In the genomic region with DNA sequence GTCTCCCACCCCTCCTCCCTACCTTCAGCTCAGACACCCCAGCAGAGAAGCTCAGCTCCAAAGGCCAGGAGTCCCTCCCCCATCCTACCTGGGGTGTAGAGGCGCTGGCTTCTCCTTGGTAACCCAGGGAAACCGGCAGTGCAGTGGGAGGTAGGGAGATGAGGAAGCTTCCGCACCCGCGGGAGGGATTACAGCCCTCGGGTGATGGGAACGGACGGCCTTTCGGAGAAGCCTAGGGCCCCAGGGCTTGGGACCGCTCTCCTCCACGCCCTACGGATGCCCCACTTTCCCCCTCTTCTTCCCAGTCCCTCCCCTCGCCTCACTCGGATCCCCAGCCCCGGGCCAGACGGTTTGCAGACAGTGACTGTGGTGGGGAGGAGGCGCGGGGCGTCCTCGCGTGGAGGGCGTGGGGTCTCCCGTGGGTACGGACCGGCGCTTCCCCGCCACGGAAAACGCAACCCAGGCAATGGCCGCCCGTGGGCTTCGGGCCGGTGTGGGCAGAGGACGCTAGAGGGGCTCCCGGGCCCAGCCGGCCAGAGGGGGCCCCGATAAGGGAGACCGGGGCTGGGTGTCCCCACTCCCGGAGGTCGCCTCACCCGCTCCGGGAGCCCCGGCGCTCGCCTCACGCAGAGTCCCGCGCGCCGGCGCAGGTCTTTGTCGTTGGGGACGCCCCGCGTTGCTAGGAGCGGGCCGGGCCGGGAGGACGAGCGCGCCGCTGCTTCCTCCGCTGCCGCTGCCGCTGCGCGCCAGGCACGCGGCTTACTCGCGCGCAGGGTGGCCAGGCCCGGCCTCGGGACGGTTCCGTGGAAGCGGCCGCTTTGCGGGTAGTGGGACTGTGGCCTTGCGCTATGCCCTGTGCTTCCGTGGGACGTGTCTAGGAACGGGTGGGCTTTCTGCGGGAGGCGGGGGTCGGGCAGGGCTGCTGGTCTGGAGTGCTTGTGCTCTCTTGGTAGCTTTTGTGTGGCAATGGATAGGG, we compare ENCODE assay signal across 8 cellular contexts. TPM values are rescaled to one million over a fixed set of nuclear protein-coding genes. Genes with fewer than 3 reads are reported as not detected.
DNase-seq lines count a peak whose midpoint lies in the region; ATAC-seq and TF ChIP-seq lines count a peak whose summit lies in the region.

No MANE protein-coding gene starts in this region.

- no peaks in the 10 kb centered on the region for H3K9me3 ChIP-seq in Karpas-422 (ENCODE audit: low read length)

- no peaks in the 10 kb centered on the region for H3K36me3 ChIP-seq in ACC112 (ENCODE audit: insufficient read depth, low read length)
- no peaks in the 10 kb centered on the region for H3K36me3 ChIP-seq in Karpas-422 (ENCODE audit: insufficient read depth, low read length)

- DNase-seq in chondrocyte (ENCODE audit: low spot score), result no peak
- no peak for DNase-seq in left lobe of liver (ENCODE audit: low spot score)
- DNase-seq in stimulated activated CD4-positive, alpha-beta T cell treated with anti-CD3 and anti-CD28 coated beads, Interleukin-4, amount 100 ng/mL, for 1 hour, result peak; percentile 64
- DNase-seq in Karpas-422, result no peak
- DNase-seq in pons (ENCODE audit: low spot score), result no peak

- peak overlapping the region; percentile 62 for H3K4me3 Mint-ChIP-seq in chondrocyte (ENCODE audit: unreplicated experiment)

- H3K9ac ChIP-seq in Karpas-422 (ENCODE audit: low read length), result no peak overlapping the region

- H3K4me1 ChIP-seq in ACC112 (ENCODE audit: control insufficient read depth, insufficient read depth, low read length, unreplicated experiment) (peaks cover 4% of the 10 kb centered on the region), Karpas-422 (ENCODE audit: low read length) (no peaks in the 10 kb centered on the region)

- H2AFZ ChIP-seq in ACC112 (ENCODE audit: low read length, unreplicated experiment) (no peak overlapping the region), Karpas-422 (ENCODE audit: low read length) (no peak overlapping the region)

- H3K9me2 ChIP-seq in Karpas-422 (replicated peaks; ENCODE audit: insufficient read depth, low read length), result no peaks in the 10 kb centered on the region

- 0 out of 2 replicates have a peak, but pooled peaks cover 4% of the 10 kb centered on the region for H4K20me1 ChIP-seq in Karpas-422 (ENCODE audit: insufficient read depth, low read depth, low read length)

- H3K9me3 Mint-ChIP-seq in chondrocyte (ENCODE audit: low read depth), result no peaks in the 10 kb centered on the region

- peak; percentile 52 for ATAC-seq in HG03175 (IDR thresholded peaks at IDR 0.05; ENCODE audit: unreplicated experiment)
- ATAC-seq in activated CD4-positive, CD25-positive, alpha-beta regulatory T cell treated with anti-CD3 and anti-CD28 coated beads, Interleukin-2, amount 50 U/mL, for 24 hours, result peak; percentile 71 to 82
- peak; percentile 78 for ATAC-seq in left lobe of liver

- H3K27ac Mint-ChIP-seq in chondrocyte (ENCODE audit: unreplicated experiment), result no peak overlapping the region

- H3K79me2 ChIP-seq in ACC112 (ENCODE audit: control insufficient read depth, insufficient read depth, low read length, unreplicated experiment) (no peaks in the 10 kb centered on the region), Karpas-422 (ENCODE audit: low read length) (no peaks in the 10 kb centered on the region)

- H3K27ac ChIP-seq in ACC112 (ENCODE audit: low read depth, low read length) (no peak overlapping the region), Karpas-422 (ENCODE audit: low read length) (no peak overlapping the region)

- no peak for TF ChIP-seq CTCF in chondrocyte (IDR thresholded peaks at IDR 0.05)

- peaks cover 22% of the 10 kb centered on the region for H3K36me3 Mint-ChIP-seq in chondrocyte (ENCODE audit: low read depth)

- H3K4me3 ChIP-seq in ACC112 (ENCODE audit: low read depth, low read length) (peak overlapping the region; percentile 67), Karpas-422 (ENCODE audit: low read length) (no peak overlapping the region)

- H3K27me3 Mint-ChIP-seq in chondrocyte (ENCODE audit: low read depth), result peaks cover 45% of the 10 kb centered on the region

- no peak overlapping the region for H3K4me2 ChIP-seq in Karpas-422 (ENCODE audit: low read depth, low read length, poor library complexity, severe bottlenecking)

- H3K27me3 ChIP-seq in ACC112 (ENCODE audit: insufficient read depth, low read length) (peaks cover 53% of the 10 kb centered on the region), Karpas-422 (ENCODE audit: low read length) (no peaks in the 10 kb centered on the region)

- peaks cover 6% of the 10 kb centered on the region for H3K4me1 Mint-ChIP-seq in chondrocyte (ENCODE audit: low read depth)

RNA-seq across cellular contexts. Expression of gene AARS2, which starts 15.8 kb away (rescaled TPM):
- total RNA-seq in chondrocyte (7.9 to 14.9 TPM (median 8.6 TPM) in 3 replicates), left lobe of liver (7.7 TPM)
- total RNA-seq in Karpas-422 (2014; rRNA removed; shearing (Covaris generic); ENCODE audit: low replicate concordance), result 6.1 and 19.6 TPM in 2 replicates

RNA-seq across cellular contexts. Expression of gene TMEM151B, which starts 27.1 kb away (rescaled TPM):
- total RNA-seq in chondrocyte (0.05 TPM in 1 of 3 replicates, not detected in the others), left lobe of liver (not detected)
- total RNA-seq in Karpas-422 (2014; rRNA removed; shearing (Covaris generic); ENCODE audit: low replicate concordance), result 0.04 and 0.18 TPM in 2 replicates

RNA-seq across cellular contexts. Expression of gene NFKBIE, which starts 32.0 kb away (rescaled TPM):
- 3.0 to 7.0 TPM (median 6.2 TPM) in 3 replicates for total RNA-seq in chondrocyte
- total RNA-seq in left lobe of liver, result 2.8 TPM
- total RNA-seq in Karpas-422 (2014; rRNA removed; shearing (Covaris generic); ENCODE audit: low replicate concordance), result 22.2 and 26.1 TPM in 2 replicates

RNA-seq across cellular contexts. Expression of gene SLC35B2, which starts 40.0 kb away (rescaled TPM):
- 71.5 to 83.1 TPM (median 75.7 TPM) in 3 replicates for total RNA-seq in chondrocyte
- 18.4 TPM for total RNA-seq in left lobe of liver
- 30.0 and 49.9 TPM in 2 replicates for total RNA-seq in Karpas-422 (2014; rRNA removed; shearing (Covaris generic); ENCODE audit: low replicate concordance)

RNA-seq across cellular contexts. Expression of gene SPATS1, which starts 45.1 kb away (rescaled TPM):
- total RNA-seq in chondrocyte, result not detected in 3 replicates
- not detected for total RNA-seq in left lobe of liver
- total RNA-seq in Karpas-422 (2014; rRNA removed; shearing (Covaris generic); ENCODE audit: low replicate concordance), result not detected in 2 replicates
